Comparison of ENCODE assay signal across 21 cellular contexts in genomic region chr16:12225816-12226480, GRCh38.
DNase-seq lines count a peak whose midpoint lies in the region; ATAC-seq lines count a peak whose summit lies in the region.
"Had no signal": no experiment of that assay in that cellular context is flagged by ENCODE, and none has a peak within 500 bp of the region (broad histone marks: within the 10 kb centered on the region; RNA-seq: fewer than 3 reads in every experiment).

No MANE protein-coding gene starts in this region.

- ATAC-seq in memory B cell (ENCODE audit: low read depth) (no peak), GM19023 (IDR thresholded peaks at IDR 0.05; ENCODE audit: unreplicated experiment) (no peak)
- ATAC-seq: natural killer cell treated with Interleukin-12 subunit alpha and Interleukin-12 subunit beta and Interleukin-15 and Interleukin-18, amount 100 ng/mL, for 72 hours; Panc1 had no signal

- no peaks in the 10 kb centered on the region for H3K9me3 Mint-ChIP-seq in memory B cell
- peaks cover 0 to under 1% (median 0%) of the 10 kb centered on the region in 5 donors for H3K9me3 Mint-ChIP-seq in CD8-positive, alpha-beta memory T cell
- H3K9me3 Mint-ChIP-seq: H9; natural killer cell treated with Interleukin-12 subunit alpha and Interleukin-12 subunit beta and Interleukin-15 and Interleukin-18, amount 100 ng/mL, for 72 hours had no signal

- H3K9me3 ChIP-seq in CD8-positive, alpha-beta memory T cell (ENCODE audit: low read length), result no peaks in the 10 kb centered on the region
- H3K9me3 ChIP-seq: SJCRH30, tibial nerve had no signal

- H3K4me3 ChIP-seq in CD8-positive, alpha-beta memory T cell (ENCODE audit: low read length), result no peak overlapping the region
- H3K4me3 ChIP-seq: SJCRH30, tibial nerve had no signal

- POLR2A ChIA-PET in CD8-positive, alpha-beta memory T cell (lab: Charles Lee), result no interaction called here

- H3K27ac ChIP-seq in CD8-positive, alpha-beta memory T cell (ENCODE audit: low read depth, low read length), result no peak overlapping the region
- H3K27ac ChIP-seq: SJCRH30, tibial nerve had no signal

- no peak overlapping the region for H3K4me3 Mint-ChIP-seq in memory B cell
- H3K4me3 Mint-ChIP-seq in CD8-positive, alpha-beta memory T cell, result no peak overlapping the region
- H3K4me3 Mint-ChIP-seq: H9; natural killer cell treated with Interleukin-12 subunit alpha and Interleukin-12 subunit beta and Interleukin-15 and Interleukin-18, amount 100 ng/mL, for 72 hours had no signal

- peak overlapping the region; percentile 33 for H3K27ac Mint-ChIP-seq in memory B cell
- H3K27ac Mint-ChIP-seq in CD8-positive, alpha-beta memory T cell, result no peak overlapping the region
- H3K27ac Mint-ChIP-seq: H9; natural killer cell treated with Interleukin-12 subunit alpha and Interleukin-12 subunit beta and Interleukin-15 and Interleukin-18, amount 100 ng/mL, for 72 hours had no signal

- H3K4me1 ChIP-seq in CD8-positive, alpha-beta memory T cell (ENCODE audit: insufficient read depth, low read length), result no peaks in the 10 kb centered on the region
- H3K4me1 ChIP-seq: SJCRH30, tibial nerve had no signal

- DNase-seq in DMS79 (lab: John Stamatoyannopoulos, UW) (peak; percentile 72), NCI-H1105 (lab: John Stamatoyannopoulos, UW) (peak; percentile 68), astrocyte of the hippocampus (ENCODE audit: low read depth, low spot score) (peak; percentile 53), memory B cell (ENCODE audit: low spot score in 2 of 2) (no peak), RKO (ENCODE audit: low spot score) (no peak), NCI-H526 treated with DMSO at 0.1 percent for 48 hours (lab: John Stamatoyannopoulos, UW) (no peak)
- no peak for DNase-seq in CD8-positive, alpha-beta memory T cell
- DNase-seq: activated CD4-positive, alpha-beta T cell treated with anti-CD3 and anti-CD28 coated beads, Interleukin-2, amount 50 U/mL, for 1 hour; activated effector memory CD4-positive, alpha-beta T cell treated with anti-CD3 and anti-CD28 coated beads, Interleukin-2, amount 50 U/mL, for 16 hours; amniotic stem cell; dermis blood vessel endothelial cell; DMS53; H9; NCI-H82; posterior cingulate gyrus; SJCRH30; stimulated activated naive CD4-positive, alpha-beta T cell treated with Interleukin-2 at 50 U/mL for 16 hours had no signal

- peaks cover 14% of the 10 kb centered on the region for H3K36me3 Mint-ChIP-seq in memory B cell
- peaks cover 2 to 15% (median 8%) of the 10 kb centered on the region in 3 donors for H3K36me3 Mint-ChIP-seq in CD8-positive, alpha-beta memory T cell
- H3K36me3 Mint-ChIP-seq: natural killer cell treated with Interleukin-12 subunit alpha and Interleukin-12 subunit beta and Interleukin-15 and Interleukin-18, amount 100 ng/mL, for 72 hours had no signal

- CTCF ChIA-PET in CD8-positive, alpha-beta memory T cell (lab: Charles Lee), result no interaction called here

- H3K27me3 ChIP-seq in CD8-positive, alpha-beta memory T cell (ENCODE audit: insufficient read depth, low read length, poor library complexity, severe bottlenecking), result no peaks in the 10 kb centered on the region
- H3K27me3 ChIP-seq: SJCRH30, tibial nerve had no signal

- H3K36me3 ChIP-seq in CD8-positive, alpha-beta memory T cell (ENCODE audit: insufficient read depth, low read length), result no peaks in the 10 kb centered on the region
- H3K36me3 ChIP-seq: SJCRH30, tibial nerve had no signal

- H3K4me1 Mint-ChIP-seq in memory B cell, result peaks cover 20% of the 10 kb centered on the region
- H3K4me1 Mint-ChIP-seq in CD8-positive, alpha-beta memory T cell, result peaks cover 0 to 6% (median 5%) of the 10 kb centered on the region in 3 donors

- no peaks in the 10 kb centered on the region for H3K27me3 Mint-ChIP-seq in memory B cell
- H3K27me3 Mint-ChIP-seq in CD8-positive, alpha-beta memory T cell, result no peaks in the 10 kb centered on the region
- H3K27me3 Mint-ChIP-seq: natural killer cell treated with Interleukin-12 subunit alpha and Interleukin-12 subunit beta and Interleukin-15 and Interleukin-18, amount 100 ng/mL, for 72 hours had no signal

Comparison
In these comparisons a context has a peak if more than half of its experiments do, and no peak if none do; other contexts are left out.
1. DNase-seq: peak in DMS79 (single experiment), NCI-H1105 (single experiment) and astrocyte of the hippocampus (single experiment); none in memory B cell (0 of 2), RKO (single experiment), CD8-positive, alpha-beta memory T cell (0 of 5) and NCI-H526 treated with DMSO at 0.1 percent for 48 hours (single experiment).